In genomic region chr2:96859681-96860064, GRCh38 we compare ENCODE assay signal across 13 cellular contexts. TPM values are rescaled to one million over a fixed set of nuclear protein-coding genes. Genes with fewer than 3 reads are reported as not detected.
DNase-seq lines count a peak whose midpoint lies in the region; ATAC-seq and TF ChIP-seq lines count a peak whose summit lies in the region.
"Had no signal": no experiment of that assay in that cellular context is flagged by ENCODE, and none has a peak within 500 bp of the region (broad histone marks: within the 10 kb centered on the region; RNA-seq: fewer than 3 reads in every experiment).

No MANE protein-coding gene starts in this region.

- ATAC-seq in heart left ventricle, result no peak
- ATAC-seq in left cardiac atrium, result no peak
- ATAC-seq in HG02678 (IDR thresholded peaks at IDR 0.05; ENCODE audit: unreplicated experiment), result no peak
- no peak for ATAC-seq in HG02642 (IDR thresholded peaks at IDR 0.05; ENCODE audit: poor library complexity, unreplicated experiment)
- ATAC-seq: upper lobe of right lung had no signal

- no peak for TF ChIP-seq POLR2A in heart left ventricle (IDR thresholded peaks at IDR 0.05)

- WGBS in heart left ventricle, 4 donors, result 38 to 46% (median 43%) methylated on average over 4 of the region's 4 CpGs

- DNase-seq in heart left ventricle (peak in 1 of 5 donors; percentile 18), left cardiac atrium (no peak), dorsolateral prefrontal cortex (no peak), type B pancreatic cell (ENCODE audit: extremely low spot score, unreplicated experiment) (no peak), CD1c-positive myeloid dendritic cell (ENCODE audit: extremely low spot score) (no peak)
- DNase-seq: activated B cell treated with CpG ODN at 0.5 μM for 24 hours, NCI-H1417, NCI-H526, SHP77 treated with DMSO at 0.1 percent for 48 hours, upper lobe of right lung had no signal

- peaks cover 6% of the 10 kb centered on the region for H3K27me3 Mint-ChIP-seq in nephron (ENCODE audit: low read depth)
- H3K27me3 Mint-ChIP-seq in type B pancreatic cell, result no peaks in the 10 kb centered on the region
- H3K27me3 Mint-ChIP-seq: activated B cell treated with CpG ODN at 0.5 μM for 24 hours had no signal

- H3K9me3 Mint-ChIP-seq in nephron (no peaks in the 10 kb centered on the region), type B pancreatic cell (no peaks in the 10 kb centered on the region)
- H3K9me3 Mint-ChIP-seq: activated B cell treated with CpG ODN at 0.5 μM for 24 hours had no signal

- H3K4me3 ChIP-seq in heart left ventricle, result peak overlapping the region in 1 of 12 donors; percentile 80
- H3K4me3 ChIP-seq in dorsolateral prefrontal cortex, result peak overlapping the region in 5 of 59 donors; percentile 2 to 96 (median 24)
- H3K4me3 ChIP-seq: upper lobe of right lung had no signal

- H3K27ac Mint-ChIP-seq in nephron, result peak overlapping the region in 2 of 3 experiments; percentile 64 to 69
- peak overlapping the region; percentile 76 for H3K27ac Mint-ChIP-seq in type B pancreatic cell
- H3K27ac Mint-ChIP-seq: activated B cell treated with CpG ODN at 0.5 μM for 24 hours had no signal

- no peaks in the 10 kb centered on the region for H3K9me3 ChIP-seq in heart left ventricle
- H3K9me3 ChIP-seq: upper lobe of right lung had no signal

- peak overlapping the region; percentile 87 to 92 (median 91) for H3K4me3 Mint-ChIP-seq in nephron
- H3K4me3 Mint-ChIP-seq in type B pancreatic cell, result peak overlapping the region; percentile 91

- peaks cover 35% of the 10 kb centered on the region for H3K4me1 Mint-ChIP-seq in nephron
- peaks cover 28% of the 10 kb centered on the region for H3K4me1 Mint-ChIP-seq in type B pancreatic cell (ENCODE audit: unreplicated experiment)

- peaks cover 0 to 57% (median 43%) of the 10 kb centered on the region in 12 donors for H3K4me1 ChIP-seq in heart left ventricle

- peaks cover 0 to 51% (median 44%) of the 10 kb centered on the region in 9 donors for H3K36me3 ChIP-seq in heart left ventricle

- TF ChIP-seq CTCF in heart left ventricle (IDR thresholded peaks at IDR 0.05) (no peak), dorsolateral prefrontal cortex (IDR thresholded peaks at IDR 0.05 in 54 of 56, conservative IDR thresholded peaks at IDR 0.05 in 2 of 56; ENCODE audit: low read depth in 1 of 56, partially characterized antibody in 56 of 56) (peak in 1 of 56 donors; percentile 7), nephron (IDR thresholded peaks at IDR 0.05; ENCODE audit: unreplicated experiment in 3 of 3) (no peak), type B pancreatic cell (conservative IDR thresholded peaks at IDR 0.05) (no peak)

- H3K36me3 Mint-ChIP-seq in nephron (ENCODE audit: low read depth), result peaks cover 22% of the 10 kb centered on the region
- peaks cover 13% of the 10 kb centered on the region for H3K36me3 Mint-ChIP-seq in type B pancreatic cell

- H3K27ac ChIP-seq in heart left ventricle (peak overlapping the region in 11 of 12 donors; percentile 64 to 87 (median 79)), dorsolateral prefrontal cortex (peak overlapping the region in 58 of 59 donors; percentile 49 to 95 (median 90))

- H3K27me3 ChIP-seq in heart left ventricle (no peaks in the 10 kb centered on the region), dorsolateral prefrontal cortex (no peaks in the 10 kb centered on the region)
- H3K27me3 ChIP-seq: upper lobe of right lung had no signal

- intact Hi-C loops in heart left ventricle (cut with DNase I), result loop anchor here in 9 of 10 donors (2.0 to 10.0 kb wide), 6 partner anchors 45 to 253 kb away; partner anchors contain the start of gene ANKRD36 (in 1 of the 9)
- intact Hi-C loops in left cardiac atrium (cut with DNase I), result loop anchor here (2.0 to 5.0 kb wide), 2 partner anchors 91 to 93 kb away; no protein-coding TSS in a partner anchor
- intact Hi-C loops in dorsolateral prefrontal cortex (cut with DNase I), result loop anchor here (1.0 to 10.0 kb wide), 7 partner anchors 9 to 253 kb away; partner anchors contain the start of genes CNNM3 (in 2 of the 2), CNNM4 (in 2 of the 2) and ANKRD36 (in 1 of the 2)

RNA-seq across cellular contexts. Expression of gene ANKRD39, which starts 1.9 kb away (rescaled TPM):
- 10 to 100 TPM; 13.3 to 18.4 (median 16.8) TPM for total RNA-seq in heart left ventricle
- 10 to 100 TPM; 18.3 to 33.4 TPM for polyA plus RNA-seq in heart left ventricle
- 10 to 100 TPM; 11.9 to 12.4 TPM for total RNA-seq in left cardiac atrium
- total RNA-seq in dorsolateral prefrontal cortex, result 10 to 100 TPM; 19.4 to 36.6 (median 29.4) TPM
- total RNA-seq in type B pancreatic cell (ENCODE audit: low replicate concordance), result 16.6 and 17.7 TPM in 2 replicates

RNA-seq across cellular contexts. Expression of gene SEMA4C, which starts 10.2 kb away (rescaled TPM):
- total RNA-seq in heart left ventricle (10 to 100 TPM; 15.6 to 29.6 (median 22.0) TPM), left cardiac atrium (10 to 100 TPM; 22.1 to 24.8 TPM), dorsolateral prefrontal cortex (100 to 1,000 TPM in 4 of 120 experiments, 10 to 100 TPM in 116; 38.3 to 139 (median 61.8) TPM), type B pancreatic cell (ENCODE audit: low replicate concordance) (45.5 and 58.1 TPM in 2 replicates)
- polyA plus RNA-seq in heart left ventricle, result 10 to 100 TPM; 11.7 to 17.0 TPM

RNA-seq across cellular contexts. Expression of gene ANKRD23, which starts 15.9 kb away (rescaled TPM):
- total RNA-seq in heart left ventricle (10 to 100 TPM in 2 of 9 donors, 1 to 10 TPM in 7; 2.3 to 23.6 (median 7.9) TPM), left cardiac atrium (10 to 100 TPM; 18.4 to 24.7 TPM), dorsolateral prefrontal cortex (10 to 100 TPM in 63 of 120 experiments, 1 to 10 TPM in 57; 3.5 to 20.1 (median 10.2) TPM), type B pancreatic cell (ENCODE audit: low replicate concordance) (6.1 and 8.1 TPM in 2 replicates)
- 10 to 100 TPM in 1 of 2 donors, under 1 TPM in 1; 0.96 to 26.7 TPM for polyA plus RNA-seq in heart left ventricle

RNA-seq across cellular contexts. Expression of gene CNNM3, which starts 43.6 kb away (rescaled TPM):
- total RNA-seq in heart left ventricle (10 to 100 TPM in 6 of 9 donors, 1 to 10 TPM in 3; 6.6 to 17.7 (median 10.6) TPM), left cardiac atrium (10 to 100 TPM in 1 of 2 donors, 1 to 10 TPM in 1; 9.6 to 10.3 TPM), dorsolateral prefrontal cortex (10 to 100 TPM; 15.1 to 52.1 (median 34.2) TPM), type B pancreatic cell (ENCODE audit: low replicate concordance) (28.3 and 30.8 TPM in 2 replicates)
- 1 to 10 TPM; 5.1 to 7.1 TPM for polyA plus RNA-seq in heart left ventricle
